In the genomic region with DNA sequence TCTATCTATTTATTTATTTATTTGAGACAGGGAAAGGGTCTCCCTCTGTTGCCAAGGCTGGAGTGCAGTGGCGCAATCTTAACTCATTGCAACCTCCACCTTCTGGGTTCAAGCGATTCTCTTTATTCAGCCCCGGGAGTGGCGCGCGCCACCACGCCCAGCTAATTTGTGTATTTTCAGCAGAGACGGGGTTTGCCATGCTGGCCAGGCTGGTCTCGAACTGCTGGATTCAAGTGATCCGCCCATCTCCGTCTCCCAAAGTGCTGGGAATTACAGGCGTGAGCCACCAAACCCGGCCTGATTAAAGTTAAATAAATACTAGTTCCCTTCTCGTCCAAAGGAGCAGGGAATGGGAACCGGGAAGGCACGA, we compare ENCODE assay signal across 8 cellular contexts. TPM values are rescaled to one million over a fixed set of nuclear protein-coding genes. Genes with fewer than 3 reads are reported as not detected.
DNase-seq lines count a peak whose midpoint lies in the region; ATAC-seq and TF ChIP-seq lines count a peak whose summit lies in the region.

No MANE protein-coding gene starts in this region.

- peaks cover 43% of the 10 kb centered on the region for H3K4me1 Mint-ChIP-seq in CD8-positive, alpha-beta T cell (ENCODE audit: low read depth)
- H3K4me1 Mint-ChIP-seq in endothelial cell (ENCODE audit: unreplicated experiment): peaks cover 18% of the 10 kb centered on the region

- H4K20me1 ChIP-seq in OCI-LY3 (ENCODE audit: insufficient read depth, low read length): no peaks in the 10 kb centered on the region

- POLR2A ChIA-PET in CD8-positive, alpha-beta T cell (lab: Charles Lee): interaction anchor here (0.6 to 3.1 kb wide), 9 partner anchors 11 to 174 kb away, joined by 3 to 46 read pairs (median 8); a partner anchor contains a TSS

- peak overlapping the region; percentile 94 for H3K4me2 ChIP-seq in OCI-LY3 (ENCODE audit: low read length)

- no peak for ATAC-seq in CD8-positive, alpha-beta T cell

- peaks cover 3% of the 10 kb centered on the region for H3K36me3 Mint-ChIP-seq in CD8-positive, alpha-beta T cell
- H3K36me3 Mint-ChIP-seq in endothelial cell (ENCODE audit: low read depth, unreplicated experiment): no peaks in the 10 kb centered on the region

- H3K9me3 ChIP-seq in CD8-positive, alpha-beta T cell (ENCODE audit: low read length): no peaks in the 10 kb centered on the region
- no peaks in the 10 kb centered on the region for H3K9me3 ChIP-seq in OCI-LY3 (ENCODE audit: insufficient read depth, low read length)
- H3K9me3 ChIP-seq in neutrophil: peaks cover 3% of the 10 kb centered on the region

- TF ChIP-seq CTCF in CD8-positive, alpha-beta T cell (IDR thresholded peaks at IDR 0.05): no peak
- no peak for TF ChIP-seq CTCF in OCI-LY3 (IDR thresholded peaks at IDR 0.05; ENCODE audit: low read depth, low read length)
- no peak for TF ChIP-seq CTCF in endothelial cell (IDR thresholded peaks at IDR 0.05; ENCODE audit: unreplicated experiment)
- TF ChIP-seq CTCF in neutrophil (IDR thresholded peaks at IDR 0.05): no peak

- no peaks in the 10 kb centered on the region for H3K9me3 Mint-ChIP-seq in CD8-positive, alpha-beta T cell
- no peaks in the 10 kb centered on the region for H3K9me3 Mint-ChIP-seq in endothelial cell (ENCODE audit: unreplicated experiment)

- peaks cover 38% of the 10 kb centered on the region for H3K4me1 ChIP-seq in CD8-positive, alpha-beta T cell (ENCODE audit: insufficient read depth, low read length)
- H3K4me1 ChIP-seq in OCI-LY3 (ENCODE audit: low read length) (peaks cover 23% of the 10 kb centered on the region), neutrophil (ENCODE audit: control insufficient read depth in 1 of 2, insufficient read depth in 1 of 2, low read depth in 1 of 2, low read length in 1 of 2) (peaks cover 57 to 62% of the 10 kb centered on the region in 2 experiments)

- no peaks in the 10 kb centered on the region for H3K27me3 Mint-ChIP-seq in CD8-positive, alpha-beta T cell (ENCODE audit: low read depth)
- H3K27me3 Mint-ChIP-seq in endothelial cell (ENCODE audit: unreplicated experiment): peaks cover 10% of the 10 kb centered on the region

- peak overlapping the region; percentile 98 for H3K27ac Mint-ChIP-seq in CD8-positive, alpha-beta T cell
- H3K27ac Mint-ChIP-seq in endothelial cell (ENCODE audit: unreplicated experiment): peak overlapping the region; percentile 57

- peak overlapping the region; percentile 94 for H2AFZ ChIP-seq in OCI-LY3 (ENCODE audit: low read depth, low read length)

- peak overlapping the region; percentile 90 for H3K9ac ChIP-seq in OCI-LY3 (ENCODE audit: low read length)

- no peaks in the 10 kb centered on the region for H3K27me3 ChIP-seq in CD8-positive, alpha-beta T cell (ENCODE audit: insufficient read depth, low read length)
- H3K27me3 ChIP-seq in OCI-LY3 (ENCODE audit: low read depth, low read length) (no peaks in the 10 kb centered on the region), neutrophil (no peaks in the 10 kb centered on the region)

- peaks cover 6% of the 10 kb centered on the region for H3K79me2 ChIP-seq in OCI-LY3 (ENCODE audit: low read length)

- H3K27ac ChIP-seq in CD8-positive, alpha-beta T cell (ENCODE audit: low read depth, low read length): peak overlapping the region; percentile 98
- peak overlapping the region; percentile 64 for H3K27ac ChIP-seq in OCI-LY3 (ENCODE audit: low read length)
- H3K27ac ChIP-seq in neutrophil: peak overlapping the region; percentile 99

- intact Hi-C loops in CD8-positive, alpha-beta T cell (cut with DNase I, micrococcal nuclease): loop anchor here (2.0 to 10.0 kb wide), 10 partner anchors 27 to 882 kb away; a partner anchor contains a TSS

- DNase-seq in CD8-positive, alpha-beta T cell: no peak
- DNase-seq in endothelial cell (ENCODE audit: low spot score): no peak
- DNase-seq in hepatic stellate cell (ENCODE audit: low spot score): no peak
- DNase-seq in mucosa of gallbladder (ENCODE audit: low spot score): no peak
- no peak for DNase-seq in activated CD4-positive, alpha-beta T cell treated with anti-CD3 and anti-CD28 coated beads for 1 hour
- DNase-seq in globus pallidus (ENCODE audit: low spot score): no peak

- H3K4me3 Mint-ChIP-seq in CD8-positive, alpha-beta T cell: peak overlapping the region; percentile 95
- H3K4me3 Mint-ChIP-seq in endothelial cell (ENCODE audit: unreplicated experiment): peak overlapping the region; percentile 86

- H3K36me3 ChIP-seq in CD8-positive, alpha-beta T cell (ENCODE audit: insufficient read depth, low read length): no peaks in the 10 kb centered on the region
- no peaks in the 10 kb centered on the region for H3K36me3 ChIP-seq in OCI-LY3 (replicated peaks; ENCODE audit: low read depth, low read length)
- peaks cover 60% of the 10 kb centered on the region for H3K36me3 ChIP-seq in neutrophil

- H3K4me3 ChIP-seq in CD8-positive, alpha-beta T cell (ENCODE audit: low read depth, low read length): peak overlapping the region; percentile 9
- H3K4me3 ChIP-seq in OCI-LY3 (ENCODE audit: low read length) (peak overlapping the region; percentile 94), neutrophil (ENCODE audit: low read depth in 1 of 2, low read length in 1 of 2) (peak overlapping the region; percentile 94 to 97)

- CTCF ChIA-PET in CD8-positive, alpha-beta T cell (lab: Charles Lee): interaction anchor here (1.0 to 4.3 kb wide), 8 partner anchors 11 to 124 kb away, joined by 3 to 31 read pairs (median 14); a partner anchor contains a TSS

RNA-seq across cellular contexts. Expression of a gene that starts 4.2 kb away (rescaled TPM):
- 10 to 100 TPM; 55.5 to 61.0 TPM for total RNA-seq in CD8-positive, alpha-beta T cell
- 106 TPM for total RNA-seq in endothelial cell (ENCODE audit: unreplicated experiment)
- total RNA-seq in mucosa of gallbladder: 184 TPM

RNA-seq across cellular contexts. Expression of a gene that starts 13.4 kb away (rescaled TPM):
- under 1 TPM; 0.72 to 0.92 TPM for total RNA-seq in CD8-positive, alpha-beta T cell
- not detected for total RNA-seq in endothelial cell (ENCODE audit: unreplicated experiment)
- total RNA-seq in mucosa of gallbladder: 15.1 TPM

RNA-seq across cellular contexts. Expression of a gene that starts 23.5 kb away (rescaled TPM):
- total RNA-seq in CD8-positive, alpha-beta T cell: under 1 TPM; 0.19 to 0.65 TPM
- total RNA-seq in endothelial cell (ENCODE audit: unreplicated experiment) (0.44 TPM), mucosa of gallbladder (328 TPM)

RNA-seq across cellular contexts. Expression of a gene that starts 38.8 kb away (rescaled TPM):
- not detected for total RNA-seq in CD8-positive, alpha-beta T cell
- total RNA-seq in endothelial cell (ENCODE audit: unreplicated experiment) (not detected), mucosa of gallbladder (3.4 TPM)

Comparison
In these comparisons a context has a peak if more than half of its experiments do, and no peak if none do; other contexts are left out.
1. H3K4me3 ChIP-seq: peak in every context shown above with its lines; median percentile 96 in neutrophil; 94 in OCI-LY3; 9 in CD8-positive, alpha-beta T cell.
2. RNA of a gene that starts 23.5 kb away (total RNA-seq): 328 TPM in mucosa of gallbladder (single experiment); 0.19 to 0.65 TPM in CD8-positive, alpha-beta T cell and 0.44 TPM in endothelial cell (single experiment); every median in the first group is over 100 times any median in the second.
3. Peak in every context shown above with its lines, with median percentiles within 50 percentile points of each other: H3K27ac ChIP-seq.